In the genomic region with DNA sequence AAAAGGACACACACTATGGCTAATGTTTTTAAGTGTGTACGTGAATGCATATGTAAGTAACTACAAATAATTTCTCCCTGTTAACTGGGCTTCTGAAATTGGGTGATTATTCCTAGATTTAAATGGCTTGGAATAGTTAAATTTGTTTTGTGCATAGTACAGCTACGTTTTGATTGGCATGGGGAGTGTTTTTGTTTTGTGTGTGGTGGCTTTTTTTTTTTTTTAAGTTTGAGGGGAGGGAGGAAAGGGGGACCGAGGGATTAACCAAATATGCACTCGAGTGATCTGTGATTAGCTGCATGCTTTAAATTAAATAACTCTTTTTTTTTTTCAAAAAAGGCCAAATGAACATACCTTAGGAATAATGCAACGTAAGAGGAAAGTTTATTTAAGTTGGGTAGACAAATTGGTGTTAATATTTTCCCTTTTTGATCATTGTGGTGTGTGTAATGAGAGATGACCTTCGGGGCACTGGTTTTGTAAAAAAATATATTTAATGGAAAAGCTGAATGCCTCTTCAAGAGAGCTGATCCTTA, we compare ENCODE assay signal across 1 cellular context.
TF ChIP-seq lines count a peak whose summit lies in the region.

No MANE protein-coding gene starts in this region.

TF ChIP-seq in K562, 482 proteins besides CTCF, POLR2A, EP300 and RAD21 (continued from another document and continues in another):
- TF ChIP-seq, protein P1, sequence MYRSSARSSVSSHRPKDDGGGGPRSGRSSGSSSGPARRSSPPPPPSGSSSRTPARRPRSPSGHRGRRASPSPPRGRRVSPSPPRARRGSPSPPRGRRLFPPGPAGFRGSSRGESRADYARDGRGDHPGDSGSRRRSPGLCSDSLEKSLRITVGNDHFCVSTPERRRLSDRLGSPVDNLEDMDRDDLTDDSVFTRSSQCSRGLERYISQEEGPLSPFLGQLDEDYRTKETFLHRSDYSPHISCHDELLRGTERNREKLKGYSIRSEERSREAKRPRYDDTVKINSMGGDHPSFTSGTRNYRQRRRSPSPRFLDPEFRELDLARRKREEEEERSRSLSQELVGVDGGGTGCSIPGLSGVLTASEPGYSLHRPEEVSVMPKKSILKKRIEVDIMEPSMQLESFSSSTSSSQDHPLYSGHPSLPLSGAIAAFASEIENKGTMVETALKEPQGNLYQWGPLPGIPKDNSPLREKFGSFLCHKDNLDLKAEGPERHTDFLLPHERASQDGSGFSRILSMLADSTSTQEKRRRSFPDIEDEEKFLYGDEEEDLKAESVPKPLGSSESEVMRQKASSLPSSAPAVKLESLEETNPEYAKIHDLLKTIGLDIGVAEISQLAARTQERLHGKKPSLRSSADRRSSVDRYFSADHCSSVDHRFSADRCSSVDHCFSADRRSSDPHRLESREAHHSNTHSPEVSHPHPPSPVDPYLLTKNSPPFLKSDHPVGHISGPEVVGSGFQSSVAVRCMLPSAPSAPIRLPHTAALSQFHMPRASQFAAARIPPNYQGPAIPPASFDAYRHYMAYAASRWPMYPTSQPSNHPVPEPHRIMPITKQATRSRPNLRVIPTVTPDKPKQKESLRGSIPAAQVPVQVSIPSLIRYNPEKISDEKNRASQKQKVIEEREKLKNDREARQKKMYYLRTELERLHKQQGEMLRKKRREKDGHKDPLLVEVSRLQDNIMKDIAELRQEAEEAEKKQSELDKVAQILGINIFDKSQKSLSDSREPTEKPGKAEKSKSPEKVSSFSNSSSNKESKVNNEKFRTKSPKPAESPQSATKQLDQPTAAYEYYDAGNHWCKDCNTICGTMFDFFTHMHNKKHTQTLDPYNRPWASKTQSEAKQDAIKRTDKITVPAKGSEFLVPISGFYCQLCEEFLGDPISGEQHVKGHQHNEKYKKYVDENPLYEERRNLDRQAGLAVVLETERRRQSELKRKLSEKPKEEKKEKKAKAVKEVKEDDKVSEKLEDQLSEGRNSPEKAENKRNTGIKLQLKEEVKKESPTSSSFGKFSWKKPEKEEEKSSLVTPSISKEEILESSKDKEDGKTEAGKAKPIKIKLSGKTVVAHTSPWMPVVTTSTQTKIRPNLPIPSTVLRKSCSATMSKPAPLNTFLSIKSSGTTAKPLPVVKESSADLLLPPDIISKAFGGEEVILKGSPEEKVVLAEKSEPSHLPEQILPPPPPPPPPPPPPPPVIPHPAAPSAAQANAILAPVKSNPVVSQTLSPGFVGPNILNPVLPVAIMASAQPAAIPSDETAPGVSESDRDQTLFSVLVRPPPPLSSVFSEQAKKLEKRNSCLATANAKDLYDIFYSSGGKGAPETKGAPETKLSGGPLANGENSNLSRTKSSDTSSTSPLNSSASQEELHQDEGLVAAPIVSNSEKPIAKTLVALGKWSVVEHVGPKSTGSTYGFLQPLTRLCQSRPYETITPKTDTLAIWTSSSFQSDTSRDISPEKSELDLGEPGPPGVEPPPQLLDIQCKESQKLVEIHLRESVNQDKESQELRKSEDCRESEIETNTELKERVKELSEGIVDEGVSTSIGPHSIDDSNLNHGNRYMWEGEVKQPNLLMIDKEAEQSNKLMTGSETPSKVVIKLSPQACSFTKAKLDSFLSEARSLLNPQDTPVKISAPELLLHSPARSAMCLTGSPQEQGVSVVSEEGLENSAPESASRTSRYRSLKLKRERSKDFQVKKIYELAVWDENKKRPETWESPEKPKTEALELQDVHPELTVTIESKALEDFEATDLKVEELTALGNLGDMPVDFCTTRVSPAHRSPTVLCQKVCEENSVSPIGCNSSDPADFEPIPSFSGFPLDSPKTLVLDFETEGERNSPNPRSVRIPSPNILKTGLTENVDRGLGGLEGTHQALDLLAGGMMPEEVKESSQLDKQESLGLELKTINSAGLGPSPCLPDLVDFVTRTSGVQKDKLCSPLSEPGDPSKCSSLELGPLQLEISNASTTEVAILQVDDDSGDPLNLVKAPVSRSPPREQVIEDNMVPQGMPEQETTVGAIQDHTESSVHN (IDR thresholded peaks at IDR 0.05; ENCODE audit: borderline replicate concordance in 1 of 2, low read depth in 1 of 2), result no peak
- TF ChIP-seq RBM25 (IDR thresholded peaks at IDR 0.05; ENCODE audit: low read depth, low read length, severe bottlenecking) (no peak), NFATC3 (IDR thresholded peaks at IDR 0.05) (peak; percentile 43; the same call in 1 of the 2 replicates), POLR2AphosphoS5 (IDR thresholded peaks at IDR 0.05; ENCODE audit: control insufficient read depth, insufficient read depth, low read depth, low read length) (no peak), SNRNP70 (optimal IDR thresholded peaks at IDR 0.05; ENCODE audit: low read depth, low read length) (no peak), MAFG (tag; conservative IDR thresholded peaks at IDR 0.05) (0 out of 2 replicates have a peak, but pooled peaks have one; percentile 9), LARP7 (IDR thresholded peaks at IDR 0.05) (0 out of 2 replicates have a peak, but pooled peaks have one; percentile 59), IFI16 (CRISPR knock-in tag; IDR thresholded peaks at IDR 0.05) (no peak), PHF20 (IDR thresholded peaks at IDR 0.05; ENCODE audit: partially characterized antibody) (no peak), ZNF217 (CRISPR knock-in tag; IDR thresholded peaks at IDR 0.05) (no peak), ADNP (tag; IDR thresholded peaks at IDR 0.05) (no peak), XRCC3 (IDR thresholded peaks at IDR 0.05) (no peak), ZNF518B (CRISPR knock-in tag; IDR thresholded peaks at IDR 0.05) (no peak; the same call in 1 of the 2 replicates), ZNF696 (CRISPR knock-in tag; conservative IDR thresholded peaks at IDR 0.05) (no peak), HOXB6 (CRISPR knock-in tag; IDR thresholded peaks at IDR 0.05; ENCODE audit: borderline replicate concordance) (no peak), ZHX1 (conservative IDR thresholded peaks at IDR 0.05; ENCODE audit: low read length) (no peak), SRSF1 (IDR thresholded peaks at IDR 0.05; ENCODE audit: low read depth, low read length) (no peak), TBL1XR1 (IDR thresholded peaks at IDR 0.05; ENCODE audit: low read length in 2 of 2) (0 out of 4 replicates have a peak, but pooled peaks of 1 of the 2 experiments have one; percentile 6), C11orf30 (IDR thresholded peaks at IDR 0.05; ENCODE audit: low read depth) (peak; percentile 61), HIVEP1 (CRISPR knock-in tag; IDR thresholded peaks at IDR 0.05) (no peak), CBFB (CRISPR knock-in tag; IDR thresholded peaks at IDR 0.05) (no peak), MNT (conservative IDR thresholded peaks at IDR 0.05) (peak in 1 of 2 experiments; percentile 31; a peak in 1 of 4 replicates), FOXK2 (conservative IDR thresholded peaks at IDR 0.05 in 1 of 2, IDR thresholded peaks at IDR 0.05 in 1 of 2; ENCODE audit: low read depth in 2 of 2) (0 out of 4 replicates have a peak, but pooled peaks of 1 of the 2 experiments have one; percentile 19)
- TF ChIP-seq, protein P2, sequence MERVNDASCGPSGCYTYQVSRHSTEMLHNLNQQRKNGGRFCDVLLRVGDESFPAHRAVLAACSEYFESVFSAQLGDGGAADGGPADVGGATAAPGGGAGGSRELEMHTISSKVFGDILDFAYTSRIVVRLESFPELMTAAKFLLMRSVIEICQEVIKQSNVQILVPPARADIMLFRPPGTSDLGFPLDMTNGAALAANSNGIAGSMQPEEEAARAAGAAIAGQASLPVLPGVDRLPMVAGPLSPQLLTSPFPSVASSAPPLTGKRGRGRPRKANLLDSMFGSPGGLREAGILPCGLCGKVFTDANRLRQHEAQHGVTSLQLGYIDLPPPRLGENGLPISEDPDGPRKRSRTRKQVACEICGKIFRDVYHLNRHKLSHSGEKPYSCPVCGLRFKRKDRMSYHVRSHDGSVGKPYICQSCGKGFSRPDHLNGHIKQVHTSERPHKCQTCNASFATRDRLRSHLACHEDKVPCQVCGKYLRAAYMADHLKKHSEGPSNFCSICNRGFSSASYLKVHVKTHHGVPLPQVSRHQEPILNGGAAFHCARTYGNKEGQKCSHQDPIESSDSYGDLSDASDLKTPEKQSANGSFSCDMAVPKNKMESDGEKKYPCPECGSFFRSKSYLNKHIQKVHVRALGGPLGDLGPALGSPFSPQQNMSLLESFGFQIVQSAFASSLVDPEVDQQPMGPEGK (CRISPR knock-in tag; IDR thresholded peaks at IDR 0.05; ENCODE audit: borderline replicate concordance), result no peak
- TF ChIP-seq, protein P3, sequence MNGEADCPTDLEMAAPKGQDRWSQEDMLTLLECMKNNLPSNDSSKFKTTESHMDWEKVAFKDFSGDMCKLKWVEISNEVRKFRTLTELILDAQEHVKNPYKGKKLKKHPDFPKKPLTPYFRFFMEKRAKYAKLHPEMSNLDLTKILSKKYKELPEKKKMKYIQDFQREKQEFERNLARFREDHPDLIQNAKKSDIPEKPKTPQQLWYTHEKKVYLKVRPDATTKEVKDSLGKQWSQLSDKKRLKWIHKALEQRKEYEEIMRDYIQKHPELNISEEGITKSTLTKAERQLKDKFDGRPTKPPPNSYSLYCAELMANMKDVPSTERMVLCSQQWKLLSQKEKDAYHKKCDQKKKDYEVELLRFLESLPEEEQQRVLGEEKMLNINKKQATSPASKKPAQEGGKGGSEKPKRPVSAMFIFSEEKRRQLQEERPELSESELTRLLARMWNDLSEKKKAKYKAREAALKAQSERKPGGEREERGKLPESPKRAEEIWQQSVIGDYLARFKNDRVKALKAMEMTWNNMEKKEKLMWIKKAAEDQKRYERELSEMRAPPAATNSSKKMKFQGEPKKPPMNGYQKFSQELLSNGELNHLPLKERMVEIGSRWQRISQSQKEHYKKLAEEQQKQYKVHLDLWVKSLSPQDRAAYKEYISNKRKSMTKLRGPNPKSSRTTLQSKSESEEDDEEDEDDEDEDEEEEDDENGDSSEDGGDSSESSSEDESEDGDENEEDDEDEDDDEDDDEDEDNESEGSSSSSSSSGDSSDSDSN (IDR thresholded peaks at IDR 0.05; ENCODE audit: borderline replicate concordance in 1 of 2, low read depth in 2 of 2, low read length in 2 of 2), result no peak
- TF ChIP-seq, protein P4, sequence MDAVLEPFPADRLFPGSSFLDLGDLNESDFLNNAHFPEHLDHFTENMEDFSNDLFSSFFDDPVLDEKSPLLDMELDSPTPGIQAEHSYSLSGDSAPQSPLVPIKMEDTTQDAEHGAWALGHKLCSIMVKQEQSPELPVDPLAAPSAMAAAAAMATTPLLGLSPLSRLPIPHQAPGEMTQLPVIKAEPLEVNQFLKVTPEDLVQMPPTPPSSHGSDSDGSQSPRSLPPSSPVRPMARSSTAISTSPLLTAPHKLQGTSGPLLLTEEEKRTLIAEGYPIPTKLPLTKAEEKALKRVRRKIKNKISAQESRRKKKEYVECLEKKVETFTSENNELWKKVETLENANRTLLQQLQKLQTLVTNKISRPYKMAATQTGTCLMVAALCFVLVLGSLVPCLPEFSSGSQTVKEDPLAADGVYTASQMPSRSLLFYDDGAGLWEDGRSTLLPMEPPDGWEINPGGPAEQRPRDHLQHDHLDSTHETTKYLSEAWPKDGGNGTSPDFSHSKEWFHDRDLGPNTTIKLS (IDR thresholded peaks at IDR 0.05; ENCODE audit: borderline replicate concordance, low read depth), result no peak
